ENCODE assay signal across 1 cellular context in the genomic region with DNA sequence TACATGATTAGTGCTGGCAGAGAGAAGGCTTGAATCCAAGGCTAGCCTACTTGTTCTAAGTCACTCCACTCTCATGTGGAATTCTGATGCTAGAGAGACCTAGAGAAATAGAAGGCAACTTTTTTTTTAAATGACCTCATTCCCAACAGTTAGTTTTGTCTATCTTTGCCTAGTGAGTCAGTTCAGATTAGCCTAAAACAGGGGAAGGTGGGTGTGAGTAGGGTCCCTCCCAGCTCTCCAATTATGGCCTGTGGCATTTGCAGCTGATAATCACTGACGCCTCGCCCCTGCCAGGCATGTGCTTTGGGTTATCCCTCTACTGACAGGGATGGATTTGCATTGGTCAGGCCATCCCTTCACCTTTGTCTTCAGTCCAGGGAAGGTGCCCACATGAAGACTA.
TF ChIP-seq lines count a peak whose summit lies in the region.

No MANE protein-coding gene starts in this region.

TF ChIP-seq in SK-N-SH treated with all-trans-retinoic acid at 6 μM for 48 hours, 23 proteins besides CTCF, POLR2A, EP300 and RAD21 (continued from another document):
- TF ChIP-seq, protein P1, sequence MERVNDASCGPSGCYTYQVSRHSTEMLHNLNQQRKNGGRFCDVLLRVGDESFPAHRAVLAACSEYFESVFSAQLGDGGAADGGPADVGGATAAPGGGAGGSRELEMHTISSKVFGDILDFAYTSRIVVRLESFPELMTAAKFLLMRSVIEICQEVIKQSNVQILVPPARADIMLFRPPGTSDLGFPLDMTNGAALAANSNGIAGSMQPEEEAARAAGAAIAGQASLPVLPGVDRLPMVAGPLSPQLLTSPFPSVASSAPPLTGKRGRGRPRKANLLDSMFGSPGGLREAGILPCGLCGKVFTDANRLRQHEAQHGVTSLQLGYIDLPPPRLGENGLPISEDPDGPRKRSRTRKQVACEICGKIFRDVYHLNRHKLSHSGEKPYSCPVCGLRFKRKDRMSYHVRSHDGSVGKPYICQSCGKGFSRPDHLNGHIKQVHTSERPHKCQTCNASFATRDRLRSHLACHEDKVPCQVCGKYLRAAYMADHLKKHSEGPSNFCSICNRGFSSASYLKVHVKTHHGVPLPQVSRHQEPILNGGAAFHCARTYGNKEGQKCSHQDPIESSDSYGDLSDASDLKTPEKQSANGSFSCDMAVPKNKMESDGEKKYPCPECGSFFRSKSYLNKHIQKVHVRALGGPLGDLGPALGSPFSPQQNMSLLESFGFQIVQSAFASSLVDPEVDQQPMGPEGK (CRISPR knock-in tag; IDR thresholded peaks at IDR 0.05; ENCODE audit: borderline replicate concordance), result no peak
- no peak for TF ChIP-seq OSR1 (CRISPR knock-in tag; IDR thresholded peaks at IDR 0.05)
- no peak for TF ChIP-seq SNAI2 (CRISPR knock-in tag; IDR thresholded peaks at IDR 0.05)
- TF ChIP-seq, protein P2, sequence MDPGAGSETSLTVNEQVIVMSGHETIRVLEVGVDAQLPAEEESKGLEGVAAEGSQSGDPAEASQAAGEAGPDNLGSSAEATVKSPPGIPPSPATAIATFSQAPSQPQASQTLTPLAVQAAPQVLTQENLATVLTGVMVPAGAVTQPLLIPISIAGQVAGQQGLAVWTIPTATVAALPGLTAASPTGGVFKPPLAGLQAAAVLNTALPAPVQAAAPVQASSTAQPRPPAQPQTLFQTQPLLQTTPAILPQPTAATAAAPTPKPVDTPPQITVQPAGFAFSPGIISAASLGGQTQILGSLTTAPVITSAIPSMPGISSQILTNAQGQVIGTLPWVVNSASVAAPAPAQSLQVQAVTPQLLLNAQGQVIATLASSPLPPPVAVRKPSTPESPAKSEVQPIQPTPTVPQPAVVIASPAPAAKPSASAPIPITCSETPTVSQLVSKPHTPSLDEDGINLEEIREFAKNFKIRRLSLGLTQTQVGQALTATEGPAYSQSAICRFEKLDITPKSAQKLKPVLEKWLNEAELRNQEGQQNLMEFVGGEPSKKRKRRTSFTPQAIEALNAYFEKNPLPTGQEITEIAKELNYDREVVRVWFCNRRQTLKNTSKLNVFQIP (CRISPR knock-in tag; IDR thresholded peaks at IDR 0.05; ENCODE audit: borderline replicate concordance, low read depth), result no peak
- no peak for TF ChIP-seq RARB (CRISPR knock-in tag; IDR thresholded peaks at IDR 0.05)
- TF ChIP-seq ZNF565 (CRISPR knock-in tag; conservative IDR thresholded peaks at IDR 0.05; ENCODE audit: low read depth), result no peak
- no peak for TF ChIP-seq PPARA (CRISPR knock-in tag; IDR thresholded peaks at IDR 0.05; ENCODE audit: borderline replicate concordance)
